ENCODE assay signal across 19 cellular contexts in genomic region chr20:45032781-45033180, GRCh38.
DNase-seq lines count a peak whose midpoint lies in the region; ATAC-seq, FAIRE-seq and TF ChIP-seq lines count a peak whose summit lies in the region.
"Had no signal": no experiment of that assay in that cellular context is flagged by ENCODE, and none has a peak within 500 bp of the region (broad histone marks: within the 10 kb centered on the region; RNA-seq: fewer than 3 reads in every experiment).

No MANE protein-coding gene starts in this region.

- H3K27ac ChIP-seq in CD4-positive, alpha-beta memory T cell (ENCODE audit: low read depth, low read length), result no peak overlapping the region
- peak overlapping the region; percentile 13 for H3K27ac ChIP-seq in keratinocyte (ENCODE audit: control insufficient read depth, insufficient read depth, low read length)
- H3K27ac ChIP-seq: adrenal gland, lower lobe of right lung, parathyroid adenoma had no signal

- peaks cover 34% of the 10 kb centered on the region for H3K36me3 ChIP-seq in CD4-positive, alpha-beta memory T cell (ENCODE audit: insufficient read depth, low read length)
- H3K36me3 ChIP-seq in keratinocyte (ENCODE audit: control insufficient read depth in 2 of 2, extremely low read depth in 1 of 2, insufficient read depth in 2 of 2, low read length in 2 of 2), result peaks cover 0 to 2% of the 10 kb centered on the region in 2 experiments
- H3K36me3 ChIP-seq: adrenal gland had no signal

- TF ChIP-seq CTCF in keratinocyte (optimal IDR thresholded peaks at IDR 0.05 in 1 of 3, IDR thresholded peaks at IDR 0.05 in 1 of 3, conservative IDR thresholded peaks at IDR 0.05 in 1 of 3; ENCODE audit: extremely low read depth in 1 of 3, insufficient read depth in 2 of 3, low read length in 3 of 3), result no peak

- no peak for FAIRE-seq in keratinocyte (lab: Jason Lieb, UNC)
- FAIRE-seq: islet of Langerhans had no signal

- H3K9me3 ChIP-seq in CD4-positive, alpha-beta memory T cell (ENCODE audit: control insufficient read depth in 1 of 2, low read length in 2 of 2), result no peaks in the 10 kb centered on the region
- H3K9me3 ChIP-seq in keratinocyte (ENCODE audit: control insufficient read depth, low read depth, low read length), result no peaks in the 10 kb centered on the region
- H3K9me3 ChIP-seq: adrenal gland, lower lobe of right lung had no signal

- H2AFZ ChIP-seq in keratinocyte (ENCODE audit: control insufficient read depth, low read length), result no peak overlapping the region
- H2AFZ ChIP-seq: parathyroid adenoma had no signal

- no peak overlapping the region for H3K4me3 ChIP-seq in CD4-positive, alpha-beta memory T cell (ENCODE audit: low read length in 2 of 2)
- H3K4me3 ChIP-seq in keratinocyte (ENCODE audit: control insufficient read depth in 2 of 3, extremely low read depth in 1 of 3, insufficient read depth in 2 of 3, low read depth in 1 of 3, low read length in 3 of 3), result no peak overlapping the region
- H3K4me3 ChIP-seq: adrenal gland, lower lobe of right lung had no signal

- CTCF ChIA-PET in CD4-positive, alpha-beta memory T cell (lab: Charles Lee; ENCODE audit: partially characterized antibody), result interaction anchor here (1.1 kb wide), 1 partner anchor 11 kb away, joined by 3 read pairs; no protein-coding TSS in a partner anchor
- CTCF ChIA-PET in T-cell (lab: Charles Lee), result no interaction called here

- no peaks in the 10 kb centered on the region for H4K20me1 ChIP-seq in keratinocyte (ENCODE audit: control insufficient read depth, extremely low read depth, insufficient read depth, low read length)

- peak overlapping the region in 4 of 8 donors; percentile 0 to 50 (median 32) for H3K4me3 Mint-ChIP-seq in CD4-positive, alpha-beta memory T cell
- peak overlapping the region in 1 of 3 donors; percentile 49 for H3K4me3 Mint-ChIP-seq in T-cell
- H3K4me3 Mint-ChIP-seq: activated T-helper 1 cell treated with anti-CD3 and anti-CD28 coated beads, Interleukin-12 subunit alpha, Interleukin-12 subunit beta, Interleukin-2, Interleukin-4 antibody, amounts not matched to agents 30 ng/mL and 10 ng/mL and 1 ng/mL, durations not matched to agents 14 hours and 24 hours and 36 hours; dendritic cell treated with granulocyte-macrophage colony-stimulating factor and Interleukin-4, amounts not matched to agents 40 ng/mL and 50 ng/mL, for 4 days; stimulated activated naive CD8-positive, alpha-beta T cell treated with anti-CD3 and anti-CD28 coated beads, Interleukin-15, Interleukin-2, amounts not matched to agents 100 ng/mL and 50 ng/mL, for 24 hours; T-helper 1 cell treated with Interleukin-12 subunit alpha and Interleukin-12 subunit beta and Interleukin-4 antibody, amounts not matched to agents 30 μg/mL and 1 μg/mL, for 36 hours; type B pancreatic cell had no signal

- H3K9ac ChIP-seq in keratinocyte (ENCODE audit: control insufficient read depth, extremely low read depth, insufficient read depth, low read length), result no peak overlapping the region
- H3K9ac ChIP-seq: parathyroid adenoma had no signal

- H3K9me1 ChIP-seq in keratinocyte (ENCODE audit: control insufficient read depth, extremely low read depth, insufficient read depth, low read length), result no peaks in the 10 kb centered on the region

- H3K9me3 Mint-ChIP-seq in CD4-positive, alpha-beta memory T cell, result no peaks in the 10 kb centered on the region
- H3K9me3 Mint-ChIP-seq in T-cell, result no peaks in the 10 kb centered on the region
- H3K9me3 Mint-ChIP-seq: activated T-helper 1 cell treated with anti-CD3 and anti-CD28 coated beads, Interleukin-12 subunit alpha, Interleukin-12 subunit beta, Interleukin-2, Interleukin-4 antibody, amounts not matched to agents 30 ng/mL and 10 ng/mL and 1 ng/mL, durations not matched to agents 14 hours and 24 hours and 36 hours; dendritic cell treated with granulocyte-macrophage colony-stimulating factor and Interleukin-4, amounts not matched to agents 40 ng/mL and 50 ng/mL, for 4 days; stimulated activated naive CD8-positive, alpha-beta T cell treated with anti-CD3 and anti-CD28 coated beads, Interleukin-15, Interleukin-2, amounts not matched to agents 100 ng/mL and 50 ng/mL, for 24 hours; T-helper 1 cell treated with Interleukin-12 subunit alpha and Interleukin-12 subunit beta and Interleukin-4 antibody, amounts not matched to agents 30 μg/mL and 1 μg/mL, for 36 hours; type B pancreatic cell had no signal

- no peak for DNase-seq in CD4-positive, alpha-beta memory T cell
- peak; percentile 39 for DNase-seq in ELR (ENCODE audit: low read depth)
- DNase-seq in T-cell, result no peak
- no peak for DNase-seq in keratinocyte (ENCODE audit: low read depth, low spot score)
- no peak for DNase-seq in Right ventricle myocardium inferior (ENCODE audit: missing footprints)
- no peak for DNase-seq in GDM1 (lab: John Stamatoyannopoulos, UW)
- DNase-seq: adrenal gland; lower lobe of right lung; NCI-H2081; NCI-H524 treated with DMSO at 0.1 percent for 48 hours; stimulated activated CD4-positive, alpha-beta T cell treated with anti-CD3 and anti-CD28 coated beads, Interleukin-1b, Interleukin-23, amount 100 ng/mL, for 48 hours had no signal

- peaks cover 94% of the 10 kb centered on the region for H3K4me1 ChIP-seq in CD4-positive, alpha-beta memory T cell (ENCODE audit: insufficient read depth, low read length)
- peaks cover 39% of the 10 kb centered on the region for H3K4me1 ChIP-seq in keratinocyte (ENCODE audit: control insufficient read depth, extremely low read depth, insufficient read depth, low read length)

- POLR2A ChIA-PET in CD4-positive, alpha-beta memory T cell (lab: Charles Lee; ENCODE audit: partially characterized antibody), result no interaction called here
- POLR2A ChIA-PET in T-cell (lab: Charles Lee), result interaction anchor here in 1 of 2 donors (0.7 kb wide), 1 partner anchor 135 kb away, joined by 6 read pairs; no protein-coding TSS in a partner anchor

- intact Hi-C loops in CD4-positive, alpha-beta memory T cell (cut with micrococcal nuclease), result no loop called here
- intact Hi-C loops in Right ventricle myocardium inferior (cut with DNase I), result no loop called here

- H3K27me3 ChIP-seq in CD4-positive, alpha-beta memory T cell (ENCODE audit: insufficient read depth, low read length), result no peaks in the 10 kb centered on the region
- no peaks in the 10 kb centered on the region for H3K27me3 ChIP-seq in keratinocyte (ENCODE audit: control insufficient read depth, extremely low read depth, insufficient read depth, low read length)
- H3K27me3 ChIP-seq: adrenal gland had no signal

- ATAC-seq in T-cell (replicated peaks in 1 of 4), result no peak
- ATAC-seq in Right ventricle myocardium inferior, result no peak
- ATAC-seq in HG03196 (IDR thresholded peaks at IDR 0.05; ENCODE audit: unreplicated experiment), result no peak
- ATAC-seq: lower lobe of right lung had no signal

- peaks cover 3% of the 10 kb centered on the region for H3K79me2 ChIP-seq in keratinocyte (ENCODE audit: control insufficient read depth, insufficient read depth, low read length)
- H3K79me2 ChIP-seq: parathyroid adenoma had no signal

- H3K27me3 Mint-ChIP-seq in CD4-positive, alpha-beta memory T cell, result no peaks in the 10 kb centered on the region
- no peaks in the 10 kb centered on the region for H3K27me3 Mint-ChIP-seq in T-cell
- H3K27me3 Mint-ChIP-seq: dendritic cell treated with granulocyte-macrophage colony-stimulating factor and Interleukin-4, amounts not matched to agents 40 ng/mL and 50 ng/mL, for 4 days; stimulated activated naive CD8-positive, alpha-beta T cell treated with anti-CD3 and anti-CD28 coated beads, Interleukin-15, Interleukin-2, amounts not matched to agents 100 ng/mL and 50 ng/mL, for 24 hours; type B pancreatic cell had no signal

- H3K36me3 Mint-ChIP-seq in CD4-positive, alpha-beta memory T cell, result peaks cover 32 to 70% of the 10 kb centered on the region in 2 donors
- peaks cover 54% of the 10 kb centered on the region for H3K36me3 Mint-ChIP-seq in T-cell

- H3K4me2 ChIP-seq in keratinocyte (ENCODE audit: control insufficient read depth, extremely low read depth, insufficient read depth, low read depth, low read length), result no peak overlapping the region

- H3K4me1 Mint-ChIP-seq in CD4-positive, alpha-beta memory T cell, result peaks cover 52 to 87% (median 72%) of the 10 kb centered on the region in 4 donors
- H3K4me1 Mint-ChIP-seq in T-cell, result peaks cover 82 to 87% (median 83%) of the 10 kb centered on the region in 3 donors

- peak overlapping the region in 5 of 7 donors; percentile 7 to 82 (median 43) for H3K27ac Mint-ChIP-seq in CD4-positive, alpha-beta memory T cell
- peak overlapping the region; percentile 59 to 65 for H3K27ac Mint-ChIP-seq in T-cell
- H3K27ac Mint-ChIP-seq: activated T-helper 1 cell treated with anti-CD3 and anti-CD28 coated beads, Interleukin-12 subunit alpha, Interleukin-12 subunit beta, Interleukin-2, Interleukin-4 antibody, amounts not matched to agents 30 ng/mL and 10 ng/mL and 1 ng/mL, durations not matched to agents 14 hours and 24 hours and 36 hours; dendritic cell treated with granulocyte-macrophage colony-stimulating factor and Interleukin-4, amounts not matched to agents 40 ng/mL and 50 ng/mL, for 4 days; T-helper 1 cell treated with Interleukin-12 subunit alpha and Interleukin-12 subunit beta and Interleukin-4 antibody, amounts not matched to agents 30 μg/mL and 1 μg/mL, for 36 hours; type B pancreatic cell had no signal

- dilution Hi-C loops in keratinocyte (cut with MboI; ENCODE audit: extremely low pct_ligation_motif_present, low sequenced_read_pairs), result no loop called here
